In the genomic region with DNA sequence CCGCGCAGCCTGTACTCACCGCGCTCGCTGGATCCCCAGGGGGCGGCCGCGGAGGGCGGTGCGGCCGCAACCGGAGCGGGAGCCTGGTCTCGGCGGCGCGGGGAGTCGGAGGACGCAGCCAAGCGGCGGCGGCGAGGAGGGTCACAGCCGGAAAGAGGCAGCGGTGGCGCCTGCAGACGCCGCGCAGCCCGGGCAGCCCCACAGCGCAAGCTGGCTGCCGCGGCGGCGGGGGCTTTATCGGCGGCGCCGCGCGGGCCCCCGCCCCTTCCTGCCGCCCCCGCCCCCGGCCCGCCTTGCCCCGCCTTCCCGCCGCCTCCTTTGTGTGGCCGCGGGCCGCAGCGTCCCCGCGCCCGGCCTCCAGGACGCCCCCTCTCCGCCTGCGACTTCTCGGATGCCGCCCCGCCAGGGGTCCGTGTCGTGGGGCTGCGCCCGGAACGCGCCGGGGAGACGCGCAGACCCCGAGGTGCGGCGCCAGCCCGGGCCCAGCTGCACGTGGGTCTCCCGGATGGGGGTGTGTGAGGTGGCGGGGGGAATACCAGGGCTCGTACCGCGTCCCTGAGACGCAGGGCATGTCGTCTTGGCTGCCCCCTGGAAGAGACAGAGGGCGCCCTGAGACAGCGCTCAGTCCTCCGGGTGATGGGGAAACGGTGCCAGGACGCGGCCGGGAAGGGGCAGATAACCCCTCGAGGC, we compare ENCODE assay signal across 8 cellular contexts. TPM values are rescaled to one million over a fixed set of nuclear protein-coding genes. Genes with fewer than 3 reads are reported as not detected.
DNase-seq lines count a peak whose midpoint lies in the region; ATAC-seq and TF ChIP-seq lines count a peak whose summit lies in the region.

A gene with protein sequence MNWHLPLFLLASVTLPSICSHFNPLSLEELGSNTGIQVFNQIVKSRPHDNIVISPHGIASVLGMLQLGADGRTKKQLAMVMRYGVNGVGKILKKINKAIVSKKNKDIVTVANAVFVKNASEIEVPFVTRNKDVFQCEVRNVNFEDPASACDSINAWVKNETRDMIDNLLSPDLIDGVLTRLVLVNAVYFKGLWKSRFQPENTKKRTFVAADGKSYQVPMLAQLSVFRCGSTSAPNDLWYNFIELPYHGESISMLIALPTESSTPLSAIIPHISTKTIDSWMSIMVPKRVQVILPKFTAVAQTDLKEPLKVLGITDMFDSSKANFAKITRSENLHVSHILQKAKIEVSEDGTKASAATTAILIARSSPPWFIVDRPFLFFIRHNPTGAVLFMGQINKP (minus strand): TSS at position 207 of the 690 bp plus-strand sequence. CDS start 37,386 bp downstream, outside the sequence.

- H3K4me3 ChIP-seq in GM08714 (ENCODE audit: low read length) (peak within 1 kb of the TSS; percentile 63), HAP-1 (peak within 1 kb of the TSS; percentile 32)

- H3K4me1 Mint-ChIP-seq in activated B cell treated with CpG ODN at 0.5 μM for 24 hours, result peaks cover 14% of the 10 kb centered on the region

- in situ Hi-C loops in HAP-1 (cut with MboI; ENCODE audit: low sequenced_read_pairs), result no loop called here

- peak within 1 kb of the TSS; percentile 83 for H3K4me3 Mint-ChIP-seq in activated B cell treated with CpG ODN at 0.5 μM for 24 hours

- no peaks in the 10 kb centered on the region for H3K9me3 ChIP-seq in HAP-1

- ATAC-seq in activated B cell treated with CpG ODN at 0.5 μM for 24 hours (ENCODE audit: low read depth), result peak; percentile 66

- no peak within 1 kb of the TSS for H3K27ac Mint-ChIP-seq in activated B cell treated with CpG ODN at 0.5 μM for 24 hours

- H3K27ac ChIP-seq in cingulate gyrus (ENCODE audit: low read depth, low read length) (peak within 1 kb of the TSS; percentile 52), layer of hippocampus (ENCODE audit: low read depth, low read length) (peak within 1 kb of the TSS; percentile 76)

- POLR2A ChIA-PET in activated B cell treated with CpG ODN at 0.5 μM for 24 hours (lab: Charles Lee), result interaction anchor here (1.3 kb wide), 1 partner anchor 13 kb away, joined by 4 read pairs; no protein-coding TSS in a partner anchor

- no peaks in the 10 kb centered on the region for H3K36me3 Mint-ChIP-seq in activated B cell treated with CpG ODN at 0.5 μM for 24 hours (ENCODE audit: low read depth)

- H3K36me3 ChIP-seq in HAP-1 (replicated peaks), result no peaks in the 10 kb centered on the region

- CTCF ChIA-PET in activated B cell treated with CpG ODN at 0.5 μM for 24 hours (lab: Charles Lee), result no interaction called here

- no peak for TF ChIP-seq CTCF in activated B cell treated with CpG ODN at 0.5 μM for 24 hours (IDR thresholded peaks at IDR 0.05)

- no peaks in the 10 kb centered on the region for H3K9me3 Mint-ChIP-seq in activated B cell treated with CpG ODN at 0.5 μM for 24 hours

- H3K4me1 ChIP-seq in HAP-1, result no peaks in the 10 kb centered on the region; the same call in 1 of the 2 replicates

- peak; percentile 6 to 53 for DNase-seq in HAP-1 (ENCODE audit: low spot score in 2 of 2)
- DNase-seq in NCI-H1105 (lab: John Stamatoyannopoulos, UW), result peak; percentile 55
- peak; percentile 37 for DNase-seq in activated B cell treated with CpG ODN at 0.5 μM for 24 hours
- peak in 3 of 4 experiments; percentile 22 to 51 (median 32) for DNase-seq in stimulated activated CD4-positive, alpha-beta T cell treated with anti-CD3 and anti-CD28 coated beads, Interleukin-1b, Interleukin-23, amount 100 ng/mL, for 24 hours (ENCODE audit: low read depth in 4 of 4, low spot score in 1 of 4)
- no peak for DNase-seq in OCI-M2 (lab: John Stamatoyannopoulos, UW; ENCODE audit: unreplicated experiment)

- peaks cover 51% of the 10 kb centered on the region for H3K27me3 ChIP-seq in HAP-1 (ENCODE audit: low read depth)
- H3K27me3 ChIP-seq in layer of hippocampus (ENCODE audit: control insufficient read depth, insufficient read depth, low read length), result no peaks in the 10 kb centered on the region

- H3K27me3 Mint-ChIP-seq in activated B cell treated with CpG ODN at 0.5 μM for 24 hours, result peaks cover 48% of the 10 kb centered on the region

- intact Hi-C loops in activated B cell treated with CpG ODN at 0.5 μM for 24 hours (cut with micrococcal nuclease), result loop anchor here (5.0 kb wide), 1 partner anchor 37 kb away; no protein-coding TSS in a partner anchor

RNA-seq across cellular contexts. Expression of the gene that starts here (rescaled TPM):
- total RNA-seq in activated B cell treated with CpG ODN at 0.5 μM for 24 hours, result 0.98 and 1.1 TPM in 2 replicates
